In the genomic region with DNA sequence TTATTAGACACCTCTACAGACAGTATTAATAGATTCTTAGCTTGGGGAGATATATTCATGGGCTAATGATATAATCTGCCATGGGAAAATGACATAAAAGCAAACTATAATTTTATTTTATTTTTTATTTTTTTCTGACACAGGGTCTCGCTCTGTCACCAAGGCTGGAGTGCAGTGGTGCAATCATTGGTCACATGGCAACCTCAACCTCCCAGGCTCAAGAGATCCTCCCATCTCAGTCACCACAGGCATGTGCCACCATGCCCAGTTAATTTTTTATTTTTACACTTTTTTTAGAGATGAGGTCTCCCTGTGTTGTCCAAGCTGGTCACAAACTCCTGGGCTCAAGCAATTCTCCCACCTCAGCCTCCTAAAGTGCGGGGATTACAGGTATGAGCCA, we compare ENCODE assay signal across 10 cellular contexts. TPM values are rescaled to one million over a fixed set of nuclear protein-coding genes. Genes with fewer than 3 reads are reported as not detected.
DNase-seq lines count a peak whose midpoint lies in the region; ATAC-seq, FAIRE-seq and TF ChIP-seq lines count a peak whose summit lies in the region.
"Had no signal": no experiment of that assay in that cellular context is flagged by ENCODE, and none has a peak within 500 bp of the region (broad histone marks: within the 10 kb centered on the region; RNA-seq: fewer than 3 reads in every experiment).

No MANE protein-coding gene starts in this region.

- H3K4me2 ChIP-seq in DOHH2 (ENCODE audit: low read length), result peak overlapping the region; percentile 53

- H3K4me1 Mint-ChIP-seq in endodermal cell, result peaks cover 53% of the 10 kb centered on the region

- no peak overlapping the region for H3K9ac ChIP-seq in endodermal cell (ENCODE audit: extremely low read depth, low read length, poor library complexity, severe bottlenecking)

- H3F3A ChIP-seq in DOHH2 (ENCODE audit: control insufficient read depth, insufficient read depth), result 0 out of 2 replicates have a peak, but pooled peaks cover 3% of the 10 kb centered on the region

- no peak for FAIRE-seq in pancreas (lab: Jason Lieb, UNC)

- H3K36me3 Mint-ChIP-seq in endodermal cell (ENCODE audit: low read depth), result peaks cover 3% of the 10 kb centered on the region

- H3K9me3 ChIP-seq in DOHH2 (ENCODE audit: control insufficient read depth, insufficient read depth, low read length) (no peaks in the 10 kb centered on the region), pancreas (no peaks in the 10 kb centered on the region), endodermal cell (ENCODE audit: control insufficient read depth, low read length) (no peaks in the 10 kb centered on the region)

- H3K79me2 ChIP-seq in DOHH2 (ENCODE audit: control insufficient read depth, low read length), result peaks cover 93% of the 10 kb centered on the region

- intact Hi-C loops in pancreas (cut with DNase I), result no loop called here

- DNase-seq in NOMO-1 treated with dmso at 0.1 percent for 144 hours (lab: John Stamatoyannopoulos, UW; ENCODE audit: unreplicated experiment) (peak; percentile 41), epithelial cell of prostate (ENCODE audit: low read depth, low spot score) (no peak), pancreas (peak in 3 of 6 donors; percentile 25 to 51 (median 30)), NCI-H748 treated with DMSO at 0.1 percent for 48 hours (lab: John Stamatoyannopoulos, UW) (no peak), hippocampal formation (lab: John Stamatoyannopoulos, UW) (no peak), endodermal cell (no peak)
- DNase-seq: central memory CD4-positive, alpha-beta T cell had no signal

- H3K36me3 ChIP-seq in DOHH2 (ENCODE audit: control insufficient read depth, low read length) (no peaks in the 10 kb centered on the region), pancreas (no peaks in the 10 kb centered on the region), endodermal cell (ENCODE audit: control insufficient read depth, insufficient read depth, low read length) (peaks cover 16% of the 10 kb centered on the region)

- ATAC-seq in pancreas (peak; percentile 54 to 73 (median 66)), GM19328 (IDR thresholded peaks at IDR 0.05; ENCODE audit: unreplicated experiment) (no peak)

- no peak overlapping the region for H3K4me3 Mint-ChIP-seq in endodermal cell

- H3K9me3 Mint-ChIP-seq in endodermal cell, result no peaks in the 10 kb centered on the region
- H3K9me3 Mint-ChIP-seq: T-helper 1 cell treated with Interleukin-12 subunit alpha and Interleukin-12 subunit beta and Interleukin-4 antibody, amounts not matched to agents 30 μg/mL and 1 μg/mL, for 36 hours had no signal

- no peaks in the 10 kb centered on the region for H3K27me3 ChIP-seq in DOHH2 (ENCODE audit: control insufficient read depth, low read length)
- H3K27me3 ChIP-seq in pancreas, result no peaks in the 10 kb centered on the region
- no peaks in the 10 kb centered on the region for H3K27me3 ChIP-seq in endodermal cell (ENCODE audit: control insufficient read depth, insufficient read depth, low read length, poor library complexity, severe bottlenecking)

- H3K9me2 ChIP-seq in DOHH2 (replicated peaks; ENCODE audit: control insufficient read depth, low read length), result no peaks in the 10 kb centered on the region

- no peaks in the 10 kb centered on the region for H3K27me3 Mint-ChIP-seq in endodermal cell (ENCODE audit: insufficient read depth)

- no peak overlapping the region for H3K4me3 ChIP-seq in DOHH2 (ENCODE audit: low read length)
- peak overlapping the region in 1 of 4 donors; percentile 38 for H3K4me3 ChIP-seq in pancreas
- H3K4me3 ChIP-seq in endodermal cell (ENCODE audit: low read length), result no peak overlapping the region

- H3K27ac Mint-ChIP-seq in endodermal cell, result no peak overlapping the region

- peaks cover 46% of the 10 kb centered on the region for H3K4me1 ChIP-seq in DOHH2 (ENCODE audit: control insufficient read depth, low read length)
- H3K4me1 ChIP-seq in pancreas, result peaks cover 43 to 80% (median 69%) of the 10 kb centered on the region in 3 donors
- H3K4me1 ChIP-seq in endodermal cell (ENCODE audit: control insufficient read depth, insufficient read depth, low read length), result peaks cover 10% of the 10 kb centered on the region

- 51 to 61% methylated on average over 2 of the region's 2 CpGs for WGBS in pancreas, 2 donors
- 96 to 100% methylated on average over 1 to 2 of the region's 2 CpGs for WGBS in endodermal cell (ENCODE audit: insufficient coverage in 1 of 2, insufficient read length in 1 of 2), 2 experiments

- H4K20me1 ChIP-seq in DOHH2 (ENCODE audit: control insufficient read depth, insufficient read depth, low read depth, low read length), result peaks cover 17% of the 10 kb centered on the region

- no peak for TF ChIP-seq CTCF in DOHH2 (IDR thresholded peaks at IDR 0.05; ENCODE audit: low read depth, low read length, poor library complexity, severe bottlenecking)
- TF ChIP-seq CTCF in pancreas (IDR thresholded peaks at IDR 0.05), result no peak
- no peak for TF ChIP-seq CTCF in endodermal cell (conservative IDR thresholded peaks at IDR 0.05)

- H3K27ac ChIP-seq in DOHH2 (ENCODE audit: low read depth, low read length), result no peak overlapping the region
- H3K27ac ChIP-seq in epithelial cell of prostate, result peak overlapping the region; percentile 56
- peak overlapping the region; percentile 44 to 85 (median 72) for H3K27ac ChIP-seq in pancreas
- no peak overlapping the region for H3K27ac ChIP-seq in endodermal cell (ENCODE audit: low read depth, low read length)

RNA-seq across cellular contexts. Expression of gene RTN4, which starts 39.3 kb away (rescaled TPM):
- 100 to 1,000 TPM in 1 of 6 donors, 10 to 100 TPM in 5; 38.3 to 105 (median 77.3) TPM for total RNA-seq in pancreas
- polyA plus RNA-seq in pancreas, result 10 to 100 TPM; 59.2 to 97.8 TPM
- 100 to 1,000 TPM; 180 to 225 TPM for total RNA-seq in endodermal cell
- 248 TPM for polyA plus RNA-seq in endodermal cell (2013, experiment 1 of 2)
- 241 TPM for polyA plus RNA-seq in endodermal cell (2013, experiment 2 of 2)

Comparison
In these comparisons a context has a peak if more than half of its experiments do, and no peak if none do; other contexts are left out.
1. H3K27ac ChIP-seq: peak in epithelial cell of prostate (single experiment) and pancreas (4 of 4); none in DOHH2 (single experiment) and endodermal cell (single experiment).